27 cellular contexts compared by ENCODE assay signal in genomic region chr13:113874579-113875428, GRCh38. TPM values are rescaled to one million over a fixed set of nuclear protein-coding genes. Genes with fewer than 3 reads are reported as not detected.
DNase-seq lines count a peak whose midpoint lies in the region; ATAC-seq and TF ChIP-seq lines count a peak whose summit lies in the region.
"Had no signal": no experiment of that assay in that cellular context is flagged by ENCODE, and none has a peak within 500 bp of the region (broad histone marks: within the 10 kb centered on the region; RNA-seq: fewer than 3 reads in every experiment).

No MANE protein-coding gene starts in this region.

- H3K27me3 Mint-ChIP-seq in memory B cell, result peaks cover 19% of the 10 kb centered on the region
- H3K27me3 Mint-ChIP-seq in T-helper 2 cell treated with Interferon-gamma antibody and Interleukin-4, amounts not matched to agents 5 μg/mL and 100 μg/mL, for 36 hours (ENCODE audit: low read depth), result peaks cover 21% of the 10 kb centered on the region

- no peaks in the 10 kb centered on the region for H3K9me3 ChIP-seq in upper lobe of right lung
- H3K9me3 ChIP-seq: MG63 had no signal

- no peaks in the 10 kb centered on the region for H3K36me3 ChIP-seq in upper lobe of right lung
- H3K36me3 ChIP-seq: MG63 had no signal

- ATAC-seq in memory B cell (ENCODE audit: low read depth) (peak; percentile 29), upper lobe of right lung (peak; percentile 10), HG02973 (IDR thresholded peaks at IDR 0.05; ENCODE audit: unreplicated experiment) (no peak)
- ATAC-seq: HCT116 had no signal

- no peak overlapping the region for H3K27ac ChIP-seq in upper lobe of right lung

- no peaks in the 10 kb centered on the region for H3K27me3 ChIP-seq in upper lobe of right lung
- H3K27me3 ChIP-seq: MG63 had no signal

- peak; percentile 52 for DNase-seq in activated effector memory CD4-positive, alpha-beta T cell treated with anti-CD3 and anti-CD28 coated beads, Interleukin-2, amount 50 U/mL, for 16 hours
- no peak for DNase-seq in activated effector memory CD4-positive, alpha-beta T cell treated with Interleukin-2 at 50 U/mL for 16 hours
- DNase-seq in NCI-H2171 treated with DMSO at 0.1 percent for 48 hours (lab: John Stamatoyannopoulos, UW) (peak; percentile 46), memory B cell (ENCODE audit: low spot score in 2 of 2) (peak in 1 of 2 donors; percentile 9), upper lobe of right lung (no peak), NCI-H69 (lab: John Stamatoyannopoulos, UW) (no peak)
- DNase-seq in T-helper 2 cell treated with Interferon-gamma antibody and Interleukin-4, amounts not matched to agents 5 μg/mL and 100 μg/mL, for 36 hours (ENCODE audit: low spot score), result no peak
- DNase-seq: activated CD4-positive, alpha-beta memory T cell treated with anti-CD3 and anti-CD28 coated beads for 36 hours; activated CD4-positive, CD25-positive, alpha-beta regulatory T cell treated with anti-CD3 and anti-CD28 coated beads, Interleukin-2, amount 50 U/mL, for 72 hours; AML-193; aorta; cortex of kidney; foreskin fibroblast; KG1; mammary epithelial cell; MG63; NCI-H1105 treated with DMSO at 0.1 percent for 48 hours; NCI-H1930; NCI-H446; NCI-H82; small intestine; T-helper 1 cell had no signal

- TF ChIP-seq CTCF in upper lobe of right lung (IDR thresholded peaks at IDR 0.05), result no peak

- H3K36me3 Mint-ChIP-seq in memory B cell, result no peaks in the 10 kb centered on the region
- no peaks in the 10 kb centered on the region for H3K36me3 Mint-ChIP-seq in T-helper 2 cell treated with Interferon-gamma antibody and Interleukin-4, amounts not matched to agents 5 μg/mL and 100 μg/mL, for 36 hours (ENCODE audit: low read depth)
- H3K36me3 Mint-ChIP-seq: activated CD4-positive, alpha-beta memory T cell treated with anti-CD3 and anti-CD28 coated beads for 36 hours had no signal

- no peak overlapping the region for H3K4me3 Mint-ChIP-seq in memory B cell
- no peak overlapping the region for H3K4me3 Mint-ChIP-seq in T-helper 2 cell treated with Interferon-gamma antibody and Interleukin-4, amounts not matched to agents 5 μg/mL and 100 μg/mL, for 36 hours
- H3K4me3 Mint-ChIP-seq: activated CD4-positive, alpha-beta memory T cell treated with anti-CD3 and anti-CD28 coated beads for 36 hours; activated naive CD8-positive, alpha-beta T cell had no signal

- H3K4me1 Mint-ChIP-seq in memory B cell, result peaks cover 5% of the 10 kb centered on the region
- no peaks in the 10 kb centered on the region for H3K4me1 Mint-ChIP-seq in T-helper 2 cell treated with Interferon-gamma antibody and Interleukin-4, amounts not matched to agents 5 μg/mL and 100 μg/mL, for 36 hours (ENCODE audit: low read depth)

- no peak overlapping the region for H3K4me3 ChIP-seq in upper lobe of right lung
- H3K4me3 ChIP-seq: MG63 had no signal

- H3K27ac Mint-ChIP-seq in memory B cell, result no peak overlapping the region
- H3K27ac Mint-ChIP-seq in T-helper 2 cell treated with Interferon-gamma antibody and Interleukin-4, amounts not matched to agents 5 μg/mL and 100 μg/mL, for 36 hours, result no peak overlapping the region
- H3K27ac Mint-ChIP-seq: activated T-helper 2 cell treated with anti-CD3 and anti-CD28 coated beads, Interferon-gamma antibody, Interleukin-2, Interleukin-4, amounts not matched to agents 10 μg/mL and 5 μg/mL and 100 μg/mL, durations not matched to agents 14 hours and 24 hours and 36 hours had no signal

- H3K9me3 Mint-ChIP-seq in memory B cell, result peaks cover 2% of the 10 kb centered on the region
- no peaks in the 10 kb centered on the region for H3K9me3 Mint-ChIP-seq in T-helper 2 cell treated with Interferon-gamma antibody and Interleukin-4, amounts not matched to agents 5 μg/mL and 100 μg/mL, for 36 hours
- H3K9me3 Mint-ChIP-seq: effector memory CD8-positive, alpha-beta T cell had no signal

- intact Hi-C loops in upper lobe of right lung (cut with DNase I), result no loop called here

- H3K4me1 ChIP-seq in upper lobe of right lung, result peaks cover 5% of the 10 kb centered on the region

RNA-seq across cellular contexts. Expression of gene GAS6, which starts 10.9 kb away (rescaled TPM):
- 197 TPM for total RNA-seq in upper lobe of right lung

Comparison
In these comparisons a context has a peak if more than half of its experiments do, and no peak if none do; other contexts are left out.
1. DNase-seq: peak in activated effector memory CD4-positive, alpha-beta T cell treated with anti-CD3 and anti-CD28 coated beads, Interleukin-2, amount 50 U/mL, for 16 hours (single experiment) and NCI-H2171 treated with DMSO at 0.1 percent for 48 hours (single experiment); none in activated effector memory CD4-positive, alpha-beta T cell treated with Interleukin-2 at 50 U/mL for 16 hours (single experiment), upper lobe of right lung (single experiment), NCI-H69 (single experiment) and T-helper 2 cell treated with Interferon-gamma antibody and Interleukin-4, amounts not matched to agents 5 μg/mL and 100 μg/mL, for 36 hours (single experiment).